ENCODE assay signal across 14 cellular contexts in genomic region chr17:56203430-56203829, GRCh38. TPM values are rescaled to one million over a fixed set of nuclear protein-coding genes. Genes with fewer than 3 reads are reported as not detected.
DNase-seq lines count a peak whose midpoint lies in the region; ATAC-seq and TF ChIP-seq lines count a peak whose summit lies in the region.
"Had no signal": no experiment of that assay in that cellular context is flagged by ENCODE, and none has a peak within 500 bp of the region (broad histone marks: within the 10 kb centered on the region; RNA-seq: fewer than 3 reads in every experiment).

No MANE protein-coding gene starts in this region.

- DNase-seq in SIG-M5 treated with dmso at 0.1 percent for 504 hours (lab: John Stamatoyannopoulos, UW; ENCODE audit: unreplicated experiment) (peak; percentile 17), SIG-M5 (lab: John Stamatoyannopoulos, UW) (no peak), M059J (ENCODE audit: low read depth) (peak; percentile 77), SJCRH30 (peak; percentile 43 to 77), memory B cell (ENCODE audit: low spot score in 2 of 2) (no peak), medulla oblongata (ENCODE audit: extremely low spot score) (no peak), osteocyte (ENCODE audit: extremely low spot score, unreplicated experiment) (no peak)
- no peak for DNase-seq in stimulated activated effector memory CD8-positive, alpha-beta T cell treated with anti-CD3 and anti-CD28 coated beads, Interleukin-12 subunit alpha, Interleukin-12 subunit beta, amount 100 ng/mL, for 72 hours (ENCODE audit: low spot score in 2 of 2)
- DNase-seq: activated naive CD8-positive, alpha-beta T cell treated with anti-CD3 and anti-CD28 coated beads, Interleukin-2, amount 10 ng/mL, durations not matched to agents 7 days and 5 days; GDM1; naive thymus-derived CD8-positive, alpha-beta T cell; NCI-H345 had no signal

- no peaks in the 10 kb centered on the region for H3K9me3 ChIP-seq in SJCRH30 (replicated peaks)

- no peak for ATAC-seq in memory B cell (ENCODE audit: low read depth)
- ATAC-seq in stimulated activated effector memory CD8-positive, alpha-beta T cell treated with anti-CD3 and anti-CD28 coated beads, Interleukin-12 subunit alpha, Interleukin-12 subunit beta, amount 100 ng/mL, for 72 hours: no peak
- ATAC-seq: naive thymus-derived CD8-positive, alpha-beta T cell had no signal

- H3K9me3 Mint-ChIP-seq in memory B cell: peaks cover 12% of the 10 kb centered on the region
- H3K9me3 Mint-ChIP-seq in stimulated activated effector memory CD8-positive, alpha-beta T cell treated with anti-CD3 and anti-CD28 coated beads, Interleukin-12 subunit alpha, Interleukin-12 subunit beta, amount 100 ng/mL, for 72 hours: peaks cover 6% of the 10 kb centered on the region
- peaks cover 8% of the 10 kb centered on the region for H3K9me3 Mint-ChIP-seq in osteocyte (ENCODE audit: unreplicated experiment)
- H3K9me3 Mint-ChIP-seq: activated naive CD8-positive, alpha-beta T cell treated with anti-CD3 and anti-CD28 coated beads, Interleukin-2, amount 10 ng/mL, durations not matched to agents 7 days and 5 days; T-helper 1 cell treated with Interleukin-12 subunit alpha and Interleukin-12 subunit beta and Interleukin-4 antibody, amounts not matched to agents 30 μg/mL and 1 μg/mL, for 36 hours had no signal

- H3K4me3 Mint-ChIP-seq in memory B cell (peak overlapping the region; percentile 1), osteocyte (ENCODE audit: unreplicated experiment) (no peak overlapping the region)
- no peak overlapping the region for H3K4me3 Mint-ChIP-seq in stimulated activated effector memory CD8-positive, alpha-beta T cell treated with anti-CD3 and anti-CD28 coated beads, Interleukin-12 subunit alpha, Interleukin-12 subunit beta, amount 100 ng/mL, for 72 hours
- H3K4me3 Mint-ChIP-seq: activated naive CD8-positive, alpha-beta T cell treated with anti-CD3 and anti-CD28 coated beads, Interleukin-2, amount 10 ng/mL, durations not matched to agents 7 days and 5 days; naive thymus-derived CD8-positive, alpha-beta T cell; T-helper 1 cell treated with Interleukin-12 subunit alpha and Interleukin-12 subunit beta and Interleukin-4 antibody, amounts not matched to agents 30 μg/mL and 1 μg/mL, for 36 hours; type B pancreatic cell had no signal

- H3K27me3 Mint-ChIP-seq in memory B cell (peaks cover 1% of the 10 kb centered on the region), osteocyte (ENCODE audit: unreplicated experiment) (no peaks in the 10 kb centered on the region)

- H3K4me3 ChIP-seq in SJCRH30: peak overlapping the region; percentile 59

- H3K27me3 ChIP-seq in SJCRH30: no peaks in the 10 kb centered on the region

- H3K27ac Mint-ChIP-seq in memory B cell (no peak overlapping the region), osteocyte (ENCODE audit: unreplicated experiment) (no peak overlapping the region)
- no peak overlapping the region for H3K27ac Mint-ChIP-seq in stimulated activated effector memory CD8-positive, alpha-beta T cell treated with anti-CD3 and anti-CD28 coated beads, Interleukin-12 subunit alpha, Interleukin-12 subunit beta, amount 100 ng/mL, for 72 hours
- H3K27ac Mint-ChIP-seq: activated naive CD8-positive, alpha-beta T cell treated with anti-CD3 and anti-CD28 coated beads, Interleukin-2, amount 10 ng/mL, durations not matched to agents 7 days and 5 days; naive thymus-derived CD8-positive, alpha-beta T cell; T-helper 1 cell treated with Interleukin-12 subunit alpha and Interleukin-12 subunit beta and Interleukin-4 antibody, amounts not matched to agents 30 μg/mL and 1 μg/mL, for 36 hours; type B pancreatic cell had no signal

- H3K4me1 Mint-ChIP-seq in memory B cell (no peaks in the 10 kb centered on the region), osteocyte (ENCODE audit: unreplicated experiment) (no peaks in the 10 kb centered on the region)
- no peaks in the 10 kb centered on the region for H3K4me1 Mint-ChIP-seq in stimulated activated effector memory CD8-positive, alpha-beta T cell treated with anti-CD3 and anti-CD28 coated beads, Interleukin-12 subunit alpha, Interleukin-12 subunit beta, amount 100 ng/mL, for 72 hours

- no peaks in the 10 kb centered on the region for H3K36me3 ChIP-seq in SJCRH30

- peak overlapping the region; percentile 15; the same call in 1 of the 2 replicates for H3K27ac ChIP-seq in SJCRH30

- no peaks in the 10 kb centered on the region for H3K4me1 ChIP-seq in SJCRH30

- no peak for TF ChIP-seq CTCF in osteocyte (IDR thresholded peaks at IDR 0.05)

- H3K36me3 Mint-ChIP-seq in memory B cell (no peaks in the 10 kb centered on the region), osteocyte (ENCODE audit: unreplicated experiment) (no peaks in the 10 kb centered on the region)
- no peaks in the 10 kb centered on the region for H3K36me3 Mint-ChIP-seq in stimulated activated effector memory CD8-positive, alpha-beta T cell treated with anti-CD3 and anti-CD28 coated beads, Interleukin-12 subunit alpha, Interleukin-12 subunit beta, amount 100 ng/mL, for 72 hours
- H3K36me3 Mint-ChIP-seq: activated naive CD8-positive, alpha-beta T cell treated with anti-CD3 and anti-CD28 coated beads, Interleukin-2, amount 10 ng/mL, durations not matched to agents 7 days and 5 days; type B pancreatic cell had no signal

RNA-seq across cellular contexts. Expression of gene ANKFN1, which starts 50.2 kb away (rescaled TPM):
- total RNA-seq in M059J (2014; rRNA removed; shearing (Covaris generic)): 0.52 and 1.4 TPM in 2 replicates
- 0.53 and 1.0 TPM in 2 replicates for total RNA-seq in SJCRH30 (2014; rRNA removed; shearing (Covaris generic))
- total RNA-seq in osteocyte: not detected in 2 replicates
- total RNA-seq: activated naive CD8-positive, alpha-beta T cell treated with anti-CD3 and anti-CD28 coated beads, Interleukin-2, amount 10 ng/mL, durations not matched to agents 7 days and 5 days; naive thymus-derived CD8-positive, alpha-beta T cell had no signal

Comparison
In these comparisons a context has a peak if more than half of its experiments do, and no peak if none do; other contexts are left out.
1. DNase-seq: peak in SIG-M5 treated with dmso at 0.1 percent for 504 hours (single experiment), M059J (single experiment) and SJCRH30 (2 of 2); none in SIG-M5 (single experiment), memory B cell (0 of 2), stimulated activated effector memory CD8-positive, alpha-beta T cell treated with anti-CD3 and anti-CD28 coated beads, Interleukin-12 subunit alpha, Interleukin-12 subunit beta, amount 100 ng/mL, for 72 hours (0 of 2), medulla oblongata (single experiment) and osteocyte (single experiment).